In the genomic region with DNA sequence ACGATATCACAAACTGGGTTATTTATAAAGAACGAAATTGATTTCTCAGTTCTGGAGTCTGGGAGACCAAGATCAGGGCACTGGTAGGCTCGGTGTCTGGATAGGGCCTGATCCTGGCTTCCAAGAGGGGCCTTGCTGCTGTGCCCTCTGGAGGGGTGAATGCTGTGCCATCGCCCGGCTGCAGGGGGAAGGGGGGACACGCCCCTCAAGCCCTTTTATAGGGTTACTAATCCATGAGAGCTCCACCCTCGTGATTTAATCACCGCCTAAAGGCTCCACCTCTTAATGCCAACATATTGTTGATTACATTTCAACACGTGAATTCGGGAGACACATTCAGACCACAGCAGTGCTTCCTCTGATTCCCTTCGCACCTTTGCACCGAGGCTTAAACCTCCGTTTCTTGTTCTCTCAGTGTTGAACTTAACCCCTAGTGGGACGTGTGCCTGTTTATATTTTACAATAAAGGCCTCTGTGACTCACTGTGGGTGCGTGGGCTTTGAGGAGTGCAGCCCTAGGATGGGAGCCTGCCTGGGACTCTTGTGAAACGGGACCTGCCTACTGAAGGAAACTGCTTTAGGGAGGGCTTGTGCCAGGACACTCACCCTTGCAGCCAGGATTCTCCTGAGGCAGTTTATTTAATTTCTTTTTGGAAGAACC, we compare ENCODE assay signal across 28 cellular contexts. TPM values are rescaled to one million over a fixed set of nuclear protein-coding genes. Genes with fewer than 3 reads are reported as not detected.
DNase-seq lines count a peak whose midpoint lies in the region; ATAC-seq and TF ChIP-seq lines count a peak whose summit lies in the region.
"Had no signal": no experiment of that assay in that cellular context is flagged by ENCODE, and none has a peak within 500 bp of the region (broad histone marks: within the 10 kb centered on the region; RNA-seq: fewer than 3 reads in every experiment).

No MANE protein-coding gene starts in this region.

- no peaks in the 10 kb centered on the region for H3K9me2 ChIP-seq in GM23248 (ENCODE audit: insufficient read depth)

- H3K9ac ChIP-seq in GM23248, result no peak overlapping the region

- H3K27me3 ChIP-seq in GM23248 (replicated peaks; ENCODE audit: insufficient read depth), result no peaks in the 10 kb centered on the region
- no peaks in the 10 kb centered on the region for H3K27me3 ChIP-seq in esophagus muscularis mucosa
- H3K27me3 ChIP-seq: cardiac muscle cell, colonic mucosa had no signal

- no peaks in the 10 kb centered on the region for H3K79me2 ChIP-seq in GM23248 (ENCODE audit: insufficient read depth)

- TF ChIP-seq CTCF in fibroblast of mammary gland (conservative IDR thresholded peaks at IDR 0.05; ENCODE audit: control insufficient read depth, insufficient read depth, low read depth, low read length) (no peak), retinal pigment epithelial cell (conservative IDR thresholded peaks at IDR 0.05; ENCODE audit: low read depth, low read length) (no peak), esophagus muscularis mucosa (IDR thresholded peaks at IDR 0.05) (no peak)

- H2AFZ ChIP-seq in GM23248, result no peak overlapping the region

- TF ChIP-seq POLR2A in esophagus muscularis mucosa (IDR thresholded peaks at IDR 0.05; ENCODE audit: low read depth), result no peak

- WGBS in GM23248 (ENCODE audit: low coverage in 1 of 2, low lambda C conversion rate in 2 of 2, missing lambda C conversion rate in 2 of 2), 2 experiments, result 81% methylated on average over 16 of the region's 16 CpGs
- 72% methylated on average over 16 of the region's 16 CpGs for WGBS in esophagus muscularis mucosa

- H3K4me2 ChIP-seq in GM23248 (ENCODE audit: unreplicated experiment), result no peak overlapping the region
- H3K4me2 ChIP-seq: A549 had no signal

- ATAC-seq in GM19467 (IDR thresholded peaks at IDR 0.05; ENCODE audit: unreplicated experiment), result no peak
- no peak for ATAC-seq in HG03571 (IDR thresholded peaks at IDR 0.05; ENCODE audit: unreplicated experiment)
- ATAC-seq: A549; activated CD4-positive, alpha-beta T cell treated with anti-CD3 and anti-CD28 coated beads for 36 hours; activated CD8-positive, alpha-beta T cell treated with anti-CD3 and anti-CD28 coated beads, Interleukin-2, amount 10 ng/mL, durations not matched to agents 7 days and 5 days; naive thymus-derived CD8-positive, alpha-beta T cell; stimulated activated naive B cell treated with anti-CD40 and anti-IgM and Interleukin-4, amounts not matched to agents 10 μg/mL and 1 μg/mL and 100 μg/mL, for 72 hours had no signal

- H3K9me3 ChIP-seq in GM23248 (ENCODE audit: low read depth), result no peaks in the 10 kb centered on the region
- no peaks in the 10 kb centered on the region for H3K9me3 ChIP-seq in esophagus muscularis mucosa
- H3K9me3 ChIP-seq: A549, colonic mucosa had no signal

- H3K27ac ChIP-seq in GM23248 (no peak overlapping the region), esophagus muscularis mucosa (replicated peaks in 1 of 4) (no peak overlapping the region)
- H3K27ac ChIP-seq: A549, cardiac muscle cell, colonic mucosa had no signal

- H3K4me3 ChIP-seq in GM23248 (no peak overlapping the region), fibroblast of mammary gland (ENCODE audit: control insufficient read depth, low read depth, low read length) (no peak overlapping the region), retinal pigment epithelial cell (ENCODE audit: low read length) (peak overlapping the region; percentile 2), esophagus muscularis mucosa (no peak overlapping the region)
- H3K4me3 ChIP-seq: A549, cardiac muscle cell, colonic mucosa had no signal

- H4K20me1 ChIP-seq in GM23248 (ENCODE audit: insufficient read depth), result no peaks in the 10 kb centered on the region

- H3F3A ChIP-seq in GM23248 (ENCODE audit: insufficient read depth), result no peaks in the 10 kb centered on the region

- intact Hi-C loops in esophagus muscularis mucosa (cut with DNase I), result no loop called here

- TF ChIP-seq EP300 in esophagus muscularis mucosa (IDR thresholded peaks at IDR 0.05), result no peak

- H3K36me3 ChIP-seq in GM23248 (ENCODE audit: low read depth), result no peaks in the 10 kb centered on the region
- no peaks in the 10 kb centered on the region for H3K36me3 ChIP-seq in esophagus muscularis mucosa
- H3K36me3 ChIP-seq: cardiac muscle cell, colonic mucosa had no signal

- H3K4me1 ChIP-seq in GM23248 (ENCODE audit: insufficient read depth), result no peaks in the 10 kb centered on the region
- no peaks in the 10 kb centered on the region for H3K4me1 ChIP-seq in esophagus muscularis mucosa
- H3K4me1 ChIP-seq: A549, colonic mucosa had no signal

- DNase-seq in GM23248, result peak; percentile 13
- peak; percentile 72 for DNase-seq in SW480 (ENCODE audit: low spot score)
- peak; percentile 65 for DNase-seq in fibroblast of mammary gland (ENCODE audit: low read depth)
- DNase-seq in retinal pigment epithelial cell (ENCODE audit: low read depth), result no peak
- DNase-seq in esophagus muscularis mucosa (ENCODE audit: extremely low spot score), result no peak
- DNase-seq in NCI-H1436 (lab: John Stamatoyannopoulos, UW), result no peak
- DNase-seq: activated CD4-positive, alpha-beta T cell treated with anti-CD3 and anti-CD28 coated beads for 36 hours; activated CD8-positive, alpha-beta T cell treated with anti-CD3 and anti-CD28 coated beads, Interleukin-2, amount 10 ng/mL, durations not matched to agents 7 days and 5 days; AML-193; Calu3; CD4-positive, CD25-positive, alpha-beta regulatory T cell; colonic mucosa; DMS79; effector memory CD4-positive, alpha-beta T cell; erythroblast; GOT3; Kasumi-1; kidney; midbrain; naive thymus-derived CD8-positive, alpha-beta T cell; NCI-H146; SHP77 treated with DMSO at 0.1 percent for 48 hours; stimulated activated naive B cell treated with anti-CD40 and anti-IgM and Interleukin-4, amounts not matched to agents 10 μg/mL and 1 μg/mL and 100 μg/mL, for 72 hours; substantia nigra had no signal

- in situ Hi-C loops in GM23248 (cut with MboI), result no loop called here

RNA-seq across cellular contexts. Expression of a gene that starts 52.4 kb away (rescaled TPM):
- total RNA-seq in GM23248 (2014; rRNA removed; shearing (Covaris generic)), result 4.6 and 7.6 TPM in 2 replicates
- polyA plus RNA-seq in GM23248 (2016; fragmentation: Nextera tagmentation; extraction: Ambion mirVana), result 2.4 and 4.1 TPM in 2 replicates
- 10 to 100 TPM in 3 of 4 donors, 1 to 10 TPM in 1; 9.1 to 21.6 (median 17.1) TPM for total RNA-seq in esophagus muscularis mucosa

Comparison
In these comparisons a context has a peak if more than half of its experiments do, and no peak if none do; other contexts are left out.
1. DNase-seq: peak in GM23248 (single experiment), SW480 (single experiment) and fibroblast of mammary gland (single experiment); none in retinal pigment epithelial cell (single experiment), esophagus muscularis mucosa (single experiment) and NCI-H1436 (single experiment).